Comparison of ENCODE assay signal across 1 cellular context in genomic region chr14:39267592-39268112, GRCh38.
TF ChIP-seq lines count a peak whose summit lies in the region.

No MANE protein-coding gene starts in this region.

TF ChIP-seq in GM12878, 131 proteins besides CTCF, POLR2A, EP300 and RAD21 (continued from another document):
- TF ChIP-seq CEBPZ (IDR thresholded peaks at IDR 0.05; ENCODE audit: low read depth, low read length) = no peak
- no peak for TF ChIP-seq NR2F1 (conservative IDR thresholded peaks at IDR 0.05)
- TF ChIP-seq CBX5 (IDR thresholded peaks at IDR 0.05; ENCODE audit: low read depth) = no peak
- no peak for TF ChIP-seq ATF2 (IDR thresholded peaks at IDR 0.05; ENCODE audit: low read length)
- no peak for TF ChIP-seq SPI1 (IDR thresholded peaks at IDR 0.05; ENCODE audit: borderline replicate concordance, insufficient read depth, low read depth, low read length)
- no peak for TF ChIP-seq TCF3 (IDR thresholded peaks at IDR 0.05; ENCODE audit: borderline replicate concordance, insufficient read depth, low read depth, low read length)
- TF ChIP-seq BCL3 (IDR thresholded peaks at IDR 0.05; ENCODE audit: borderline replicate concordance, insufficient read depth, low read depth, low read length, poor library complexity, severe bottlenecking) = no peak
- no peak for TF ChIP-seq ZNF592 (IDR thresholded peaks at IDR 0.05)
- TF ChIP-seq ATF7 (IDR thresholded peaks at IDR 0.05; ENCODE audit: low read depth) = no peak
- no peak for TF ChIP-seq DPF2 (IDR thresholded peaks at IDR 0.05)
- peak; percentile 66 for TF ChIP-seq RAD51 (IDR thresholded peaks at IDR 0.05)
- no peak for TF ChIP-seq PRDM15 (CRISPR knock-in tag; IDR thresholded peaks at IDR 0.05)
- TF ChIP-seq FOXK2 (IDR thresholded peaks at IDR 0.05) = no peak
- no peak for TF ChIP-seq JUND (IDR thresholded peaks at IDR 0.05; ENCODE audit: low read depth, low read length)
- TF ChIP-seq TARDBP (IDR thresholded peaks at IDR 0.05; ENCODE audit: borderline replicate concordance) = no peak
- no peak for TF ChIP-seq NRF1 (conservative IDR thresholded peaks at IDR 0.05; ENCODE audit: low read depth, low read length)
- TF ChIP-seq ESRRA (IDR thresholded peaks at IDR 0.05; ENCODE audit: low read length) = no peak
- TF ChIP-seq YBX1 (IDR thresholded peaks at IDR 0.05) = no peak
- TF ChIP-seq USF1 (IDR thresholded peaks at IDR 0.05; ENCODE audit: borderline replicate concordance, extremely low read length, insufficient read depth, low read depth, low read length) = no peak
- TF ChIP-seq ELK1 (IDR thresholded peaks at IDR 0.05; ENCODE audit: low read depth, low read length) = 0 out of 2 replicates have a peak, but pooled peaks have one; percentile 26
- no peak for TF ChIP-seq CHD1 (IDR thresholded peaks at IDR 0.05; ENCODE audit: low read depth, low read length)
- TF ChIP-seq FOS (IDR thresholded peaks at IDR 0.05; ENCODE audit: borderline replicate concordance, extremely low read depth, insufficient read length) = no peak
- no peak for TF ChIP-seq TCF12 (IDR thresholded peaks at IDR 0.05; ENCODE audit: low read depth, low read length)
- no peak for TF ChIP-seq SMARCA5 (IDR thresholded peaks at IDR 0.05)
- TF ChIP-seq MYC (IDR thresholded peaks at IDR 0.05; ENCODE audit: insufficient read depth, insufficient read length, insufficient replicate concordance, low read length, severe bottlenecking) = peak; percentile 39
- TF ChIP-seq ZBTB40 (IDR thresholded peaks at IDR 0.05; ENCODE audit: borderline replicate concordance) = no peak
- no peak for TF ChIP-seq POLR2AphosphoS2 (IDR thresholded peaks at IDR 0.05; ENCODE audit: low read depth, low read length)
- no peak for TF ChIP-seq JUNB (IDR thresholded peaks at IDR 0.05)
- no peak for TF ChIP-seq SMC3 (IDR thresholded peaks at IDR 0.05; ENCODE audit: borderline replicate concordance, low read length)
- TF ChIP-seq ZNF384 (IDR thresholded peaks at IDR 0.05; ENCODE audit: borderline replicate concordance, low read depth, low read length) = 0 out of 2 replicates have a peak, but pooled peaks have one; percentile 21
- no peak for TF ChIP-seq BRCA1 (IDR thresholded peaks at IDR 0.05; ENCODE audit: low read depth, low read length)
TF ChIP-seq in GM12878: peak in this region for 6.
